ENCODE assay signal across 8 cellular contexts in genomic region chr17:81033535-81034167, GRCh38. TPM values are rescaled to one million over a fixed set of nuclear protein-coding genes. Genes with fewer than 3 reads are reported as not detected.
DNase-seq lines count a peak whose midpoint lies in the region; ATAC-seq and TF ChIP-seq lines count a peak whose summit lies in the region.

No MANE protein-coding gene starts in this region.

- H3K36me3 ChIP-seq in ACC112 (ENCODE audit: insufficient read depth, low read length) (no peaks in the 10 kb centered on the region), KMS-11 (ENCODE audit: insufficient read depth) (no peaks in the 10 kb centered on the region), mucosa of stomach (ENCODE audit: control insufficient read depth, insufficient read depth, low read length) (no peaks in the 10 kb centered on the region)

- H3K9me3 ChIP-seq in mucosa of stomach (ENCODE audit: control insufficient read depth, low read length) = no peaks in the 10 kb centered on the region

- no peak overlapping the region; the same call in 1 of the 2 replicates for H3K4me2 ChIP-seq in KMS-11

- H3K27ac ChIP-seq in ACC112 (ENCODE audit: low read depth, low read length) = no peak overlapping the region
- H3K27ac ChIP-seq in KMS-11 = no peak overlapping the region

- ATAC-seq in HG02678 (IDR thresholded peaks at IDR 0.05; ENCODE audit: unreplicated experiment) = no peak

- H3K79me2 ChIP-seq in ACC112 (ENCODE audit: control insufficient read depth, insufficient read depth, low read length, unreplicated experiment) (peaks cover 17% of the 10 kb centered on the region), KMS-11 (ENCODE audit: insufficient read depth, low read depth) (no peaks in the 10 kb centered on the region)

- H3K4me3 ChIP-seq in ACC112 (ENCODE audit: low read depth, low read length) = peak overlapping the region; percentile 84
- H3K4me3 ChIP-seq in KMS-11 (IDR thresholded peaks at IDR 0.05; ENCODE audit: insufficient read depth, low read depth, low read length) = no peak overlapping the region
- peak overlapping the region; percentile 50 for H3K4me3 ChIP-seq in mucosa of stomach (ENCODE audit: low read length)

- H2AFZ ChIP-seq in ACC112 (ENCODE audit: low read length, unreplicated experiment) (no peak overlapping the region), KMS-11 (ENCODE audit: low read depth) (peak overlapping the region; percentile 38; the same call in 1 of the 2 replicates)

- no peaks in the 10 kb centered on the region for H4K20me1 ChIP-seq in KMS-11 (ENCODE audit: insufficient read depth)

- DNase-seq in cerebellar cortex (ENCODE audit: low spot score) (peak; percentile 44), epidermal melanocyte (ENCODE audit: insufficient read length, low spot score) (no peak), ureter (ENCODE audit: low spot score) (no peak), NCI-H2029 (lab: John Stamatoyannopoulos, UW) (no peak)

- no peak for TF ChIP-seq CTCF in KMS-11 (conservative IDR thresholded peaks at IDR 0.05; ENCODE audit: low read depth, low read length)

- H3K27me3 ChIP-seq in ACC112 (ENCODE audit: insufficient read depth, low read length) (peaks cover 2% of the 10 kb centered on the region; the same call in 1 of the 2 replicates), KMS-11 (ENCODE audit: insufficient read depth, low read depth) (peaks cover 87% of the 10 kb centered on the region), mucosa of stomach (ENCODE audit: control insufficient read depth, insufficient read depth, low read length) (peaks cover 9% of the 10 kb centered on the region)

- H3K9ac ChIP-seq in KMS-11 (no peak overlapping the region), mucosa of stomach (ENCODE audit: low read length) (peak overlapping the region; percentile 70)

- peaks cover 6% of the 10 kb centered on the region for H3K4me1 ChIP-seq in ACC112 (ENCODE audit: control insufficient read depth, insufficient read depth, low read length, unreplicated experiment)
- H3K4me1 ChIP-seq in KMS-11 (ENCODE audit: low read depth, poor library complexity, severe bottlenecking) = no peaks in the 10 kb centered on the region
- peaks cover 52% of the 10 kb centered on the region for H3K4me1 ChIP-seq in mucosa of stomach (ENCODE audit: control insufficient read depth, insufficient read depth, low read length)

RNA-seq across cellular contexts. Expression of gene BAIAP2, which starts 1.3 kb away (rescaled TPM):
- total RNA-seq in ureter = 48.7 TPM

RNA-seq across cellular contexts. Expression of gene CHMP6, which starts 42.0 kb away (rescaled TPM):
- 26.2 TPM for total RNA-seq in ureter
